Comparison of ENCODE assay signal across 20 cellular contexts in the genomic region with DNA sequence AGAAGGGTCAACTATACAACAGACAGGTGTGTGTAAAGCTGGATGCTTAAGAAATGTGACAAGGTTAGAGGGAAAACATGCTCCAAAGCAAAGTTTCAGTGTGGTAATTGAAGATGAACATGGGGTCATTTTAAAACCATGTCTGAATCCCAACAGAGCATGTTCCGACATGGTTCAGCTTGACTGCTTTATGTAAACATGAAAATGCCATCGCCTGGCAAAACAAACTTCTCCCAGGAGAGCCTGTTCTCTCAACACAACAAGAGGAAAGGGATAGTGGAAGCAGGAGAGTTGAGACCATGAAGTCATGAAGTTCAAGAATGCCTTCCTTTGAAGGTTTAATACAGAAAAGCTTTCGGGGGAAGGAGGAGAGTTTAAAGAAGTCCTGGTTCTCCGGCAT.
DNase-seq lines count a peak whose midpoint lies in the region; TF ChIP-seq lines count a peak whose summit lies in the region.
"Had no signal": no experiment of that assay in that cellular context is flagged by ENCODE, and none has a peak within 500 bp of the region (broad histone marks: within the 10 kb centered on the region; RNA-seq: fewer than 3 reads in every experiment).

No MANE protein-coding gene starts in this region.

- H3K4me3 ChIP-seq in thyroid gland (replicated peaks in 1 of 3): no peak overlapping the region
- H3K4me3 ChIP-seq: BLaER1, Peyer's patch had no signal

- peaks cover 7% of the 10 kb centered on the region for H3K4me1 Mint-ChIP-seq in osteocyte (ENCODE audit: unreplicated experiment)

- H3K36me3 Mint-ChIP-seq in osteocyte (ENCODE audit: unreplicated experiment): peaks cover 3% of the 10 kb centered on the region

- H3K27me3 ChIP-seq in thyroid gland: no peaks in the 10 kb centered on the region
- H3K27me3 ChIP-seq: BLaER1, Peyer's patch had no signal

- peaks cover 12% of the 10 kb centered on the region in 2 donors for H3K4me1 ChIP-seq in thyroid gland
- H3K4me1 ChIP-seq: BLaER1, Caco-2, Peyer's patch had no signal

- 40 to 41% methylated on average over 4 of the region's 4 CpGs for WGBS in thyroid gland, 2 donors

- no peaks in the 10 kb centered on the region for H3K27me3 Mint-ChIP-seq in osteocyte (ENCODE audit: unreplicated experiment)
- H3K27me3 Mint-ChIP-seq: CD4-positive, alpha-beta memory T cell had no signal

- intact Hi-C loops in thyroid gland (cut with DNase I): no loop called here

- H3K27ac ChIP-seq in thyroid gland: peak overlapping the region in 1 of 3 donors; percentile 27
- H3K27ac ChIP-seq: BLaER1, Peyer's patch had no signal

- no peak overlapping the region for H3K4me3 Mint-ChIP-seq in osteocyte (ENCODE audit: unreplicated experiment)
- H3K4me3 Mint-ChIP-seq: CD4-positive, alpha-beta memory T cell had no signal

- H3K9me3 Mint-ChIP-seq in osteocyte (ENCODE audit: unreplicated experiment): no peaks in the 10 kb centered on the region
- H3K9me3 Mint-ChIP-seq: CD4-positive, alpha-beta memory T cell had no signal

- no peaks in the 10 kb centered on the region for H3K9me3 ChIP-seq in thyroid gland
- H3K9me3 ChIP-seq: BLaER1, Caco-2, Peyer's patch had no signal

- no peaks in the 10 kb centered on the region for H3K36me3 ChIP-seq in thyroid gland
- H3K36me3 ChIP-seq: BLaER1, Peyer's patch had no signal

- TF ChIP-seq POLR2A in thyroid gland (IDR thresholded peaks at IDR 0.05): no peak

- peak; percentile 44 for DNase-seq in DMS53 (lab: John Stamatoyannopoulos, UW)
- DNase-seq in NCI-H69 (lab: John Stamatoyannopoulos, UW): peak; percentile 29
- peak; percentile 18 for DNase-seq in kidney tubule cell (ENCODE audit: low spot score)
- peak; percentile 18 to 28 for DNase-seq in thyroid gland
- no peak for DNase-seq in SW480 (ENCODE audit: low spot score)
- no peak for DNase-seq in osteocyte (ENCODE audit: extremely low spot score, unreplicated experiment)
- DNase-seq in activated naive CD4-positive, alpha-beta T cell treated with Interleukin-2 at 50 U/mL for 16 hours: no peak
- DNase-seq: ACHN; Caco-2; CD4-positive, alpha-beta memory T cell; EL; GF-D8; H7; Kasumi-1; NCI-H1694 treated with DMSO at 0.1 percent for 48 hours; NCI-H2081 treated with DMSO at 0.1 percent for 48 hours; NCI-H446 treated with DMSO at 0.1 percent for 48 hours; NCI-H82; Peyer's patch had no signal

- no peak overlapping the region for H3K27ac Mint-ChIP-seq in osteocyte (ENCODE audit: unreplicated experiment)

- TF ChIP-seq CTCF in thyroid gland (IDR thresholded peaks at IDR 0.05): no peak
- TF ChIP-seq CTCF in osteocyte (IDR thresholded peaks at IDR 0.05): no peak

Comparison
In these comparisons a context has a peak if more than half of its experiments do, and no peak if none do; other contexts are left out.
1. DNase-seq: peak in DMS53 (single experiment), NCI-H69 (single experiment), kidney tubule cell (single experiment) and thyroid gland (2 of 2); none in SW480 (single experiment), osteocyte (single experiment) and activated naive CD4-positive, alpha-beta T cell treated with Interleukin-2 at 50 U/mL for 16 hours (single experiment).